Comparison of ENCODE assay signal across 1 cellular context in genomic region chr11:452916-453527, GRCh38.
TF ChIP-seq lines count a peak whose summit lies in the region.

No MANE protein-coding gene starts in this region.

TF ChIP-seq in GM23338, 12 proteins besides CTCF, POLR2A, EP300 and RAD21:
- no peak for TF ChIP-seq CREB1 (CRISPR knock-in tag; IDR thresholded peaks at IDR 0.05; ENCODE audit: low read depth)
- TF ChIP-seq STAT1 (IDR thresholded peaks at IDR 0.05; ENCODE audit: unreplicated experiment): no peak
- TF ChIP-seq, protein P1, sequence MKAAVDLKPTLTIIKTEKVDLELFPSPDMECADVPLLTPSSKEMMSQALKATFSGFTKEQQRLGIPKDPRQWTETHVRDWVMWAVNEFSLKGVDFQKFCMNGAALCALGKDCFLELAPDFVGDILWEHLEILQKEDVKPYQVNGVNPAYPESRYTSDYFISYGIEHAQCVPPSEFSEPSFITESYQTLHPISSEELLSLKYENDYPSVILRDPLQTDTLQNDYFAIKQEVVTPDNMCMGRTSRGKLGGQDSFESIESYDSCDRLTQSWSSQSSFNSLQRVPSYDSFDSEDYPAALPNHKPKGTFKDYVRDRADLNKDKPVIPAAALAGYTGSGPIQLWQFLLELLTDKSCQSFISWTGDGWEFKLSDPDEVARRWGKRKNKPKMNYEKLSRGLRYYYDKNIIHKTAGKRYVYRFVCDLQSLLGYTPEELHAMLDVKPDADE (IDR thresholded peaks at IDR 0.05): no peak
- TF ChIP-seq REST (IDR thresholded peaks at IDR 0.05; ENCODE audit: unreplicated experiment): no peak
- TF ChIP-seq ZNF462 (CRISPR knock-in tag; IDR thresholded peaks at IDR 0.05): no peak
- TF ChIP-seq ZNF331 (CRISPR knock-in tag; IDR thresholded peaks at IDR 0.05; ENCODE audit: low read depth): no peak
- no peak for TF ChIP-seq ZNF114 (CRISPR knock-in tag; IDR thresholded peaks at IDR 0.05)
- TF ChIP-seq POLR2AphosphoS5 (IDR thresholded peaks at IDR 0.05; ENCODE audit: low read depth): no peak
- no peak for TF ChIP-seq EZH2phosphoT487 (IDR thresholded peaks at IDR 0.05; ENCODE audit: unreplicated experiment)
- TF ChIP-seq NANOG (IDR thresholded peaks at IDR 0.05; ENCODE audit: borderline replicate concordance): no peak
- no peak for TF ChIP-seq EZH2 (IDR thresholded peaks at IDR 0.05; ENCODE audit: low read depth, unreplicated experiment)
- TF ChIP-seq JUNB (IDR thresholded peaks at IDR 0.05; ENCODE audit: unreplicated experiment): no peak
